ENCODE assay signal across 22 cellular contexts in genomic region chr22:23190526-23190925, GRCh38. TPM values are rescaled to one million over a fixed set of nuclear protein-coding genes. Genes with fewer than 3 reads are reported as not detected.
DNase-seq lines count a peak whose midpoint lies in the region; ATAC-seq and TF ChIP-seq lines count a peak whose summit lies in the region.
"Had no signal": no experiment of that assay in that cellular context is flagged by ENCODE, and none has a peak within 500 bp of the region (broad histone marks: within the 10 kb centered on the region; RNA-seq: fewer than 3 reads in every experiment).

No MANE protein-coding gene starts in this region.

- intact Hi-C loops in left ventricle myocardium inferior (cut with micrococcal nuclease), result no loop called here
- intact Hi-C loops in CD14-positive monocyte (cut with micrococcal nuclease), result no loop called here

- H3K36me3 Mint-ChIP-seq in H9 (ENCODE audit: insufficient read depth in 1 of 3, low read depth in 3 of 3) (peaks cover 11 to 38% (median 25%) of the 10 kb centered on the region in 3 experiments), WTC11 (peaks cover 19% of the 10 kb centered on the region), CD14-positive monocyte (peaks cover 40 to 60% of the 10 kb centered on the region in 2 donors)

- peak overlapping the region in 2 of 3 experiments; percentile 53 to 71; a peak in 3 of 7 replicates for H3K27ac Mint-ChIP-seq in H9
- peak overlapping the region; percentile 57; the same call in 1 of the 2 replicates for H3K27ac Mint-ChIP-seq in WTC11
- H3K27ac Mint-ChIP-seq in CD14-positive monocyte, result peak overlapping the region in 3 of 7 donors; percentile 26 to 64 (median 45)

- no peak overlapping the region for H3K18ac ChIP-seq in H9 (ENCODE audit: insufficient read length, low read depth, low read length)
- no peak overlapping the region for H3K18ac ChIP-seq in trophoblast cell (ENCODE audit: low read length)

- CTCF ChIA-PET in WTC11 (lab: Charles Lee), result interaction anchor here (1.1 kb wide), 1 partner anchor 92 kb away, joined by 4 read pairs; no protein-coding TSS in a partner anchor

- H3K56ac ChIP-seq in H9 (ENCODE audit: insufficient read length, low read depth, low read length), result no peak overlapping the region

- H3K27me3 ChIP-seq in H9 (ENCODE audit: insufficient read depth, low read length) (no peaks in the 10 kb centered on the region), left ventricle myocardium inferior (ENCODE audit: low read depth) (no peaks in the 10 kb centered on the region), trophoblast cell (ENCODE audit: insufficient read depth, low read length) (no peaks in the 10 kb centered on the region)
- H3K27me3 ChIP-seq: SJCRH30 had no signal

- H3K9me3 Mint-ChIP-seq in H9, result no peaks in the 10 kb centered on the region
- no peaks in the 10 kb centered on the region for H3K9me3 Mint-ChIP-seq in WTC11
- H3K9me3 Mint-ChIP-seq in CD14-positive monocyte, result peaks cover 0 to 2% (median 0%) of the 10 kb centered on the region in 7 donors
- H3K9me3 Mint-ChIP-seq: GM23338 had no signal

- no peak for ATAC-seq in WTC11
- ATAC-seq: GM23338, SK-N-SH treated with all-trans-retinoic acid at 6 μM for 48 hours had no signal

- TF ChIP-seq CTCF in H9 (conservative IDR thresholded peaks at IDR 0.05), result no peak
- TF ChIP-seq CTCF in WTC11 (IDR thresholded peaks at IDR 0.05), result no peak
- TF ChIP-seq CTCF in left ventricle myocardium inferior (IDR thresholded peaks at IDR 0.05; ENCODE audit: borderline replicate concordance), result no peak
- no peak for TF ChIP-seq CTCF in CD14-positive monocyte (IDR thresholded peaks at IDR 0.05)

- H4K12ac ChIP-seq in trophoblast cell (ENCODE audit: low read depth, low read length), result no peak overlapping the region

- H2AK5ac ChIP-seq in H9 (ENCODE audit: insufficient read length, low read length) (no peak overlapping the region), trophoblast cell (ENCODE audit: low read length) (no peak overlapping the region)

- no peak overlapping the region for H2BK5ac ChIP-seq in H9 (ENCODE audit: insufficient read length, low read length)
- no peak overlapping the region for H2BK5ac ChIP-seq in trophoblast cell (ENCODE audit: low read depth, low read length, poor library complexity)

- H3K23me2 ChIP-seq in H9 (ENCODE audit: insufficient read length, low read depth, low read length, poor library complexity, severe bottlenecking), result no peaks in the 10 kb centered on the region

- no peaks in the 10 kb centered on the region for H3K9me3 ChIP-seq in H9 (ENCODE audit: control insufficient read depth, low read depth, low read length)
- H3K9me3 ChIP-seq in left ventricle myocardium inferior (replicated peaks), result no peaks in the 10 kb centered on the region
- no peaks in the 10 kb centered on the region for H3K9me3 ChIP-seq in trophoblast cell (ENCODE audit: insufficient read depth, low read depth, low read length)
- H3K9me3 ChIP-seq: SJCRH30 had no signal

- no CpG with 5 or more reads among the region's 9 CpGs for WGBS in H9 (ENCODE audit: extremely low coverage, insufficient read length, low lambda C conversion rate)
- no CpG with 5 or more reads among the region's 9 CpGs for WGBS in trophoblast cell (ENCODE audit: extremely low coverage, insufficient coverage, insufficient read length)

- H3K4me2 ChIP-seq in H9 (ENCODE audit: insufficient read depth, insufficient read length, low read length) (no peak overlapping the region), trophoblast cell (ENCODE audit: low read length) (no peak overlapping the region)
- H3K4me2 ChIP-seq: GM23338 had no signal

- no peak overlapping the region for H2BK120ac ChIP-seq in H9 (ENCODE audit: low read depth, low read length, poor library complexity, severe bottlenecking)
- H2BK120ac ChIP-seq in trophoblast cell (ENCODE audit: insufficient read depth, low read length, poor library complexity), result no peak overlapping the region

- H3K36me3 ChIP-seq in left ventricle myocardium inferior, result no peaks in the 10 kb centered on the region
- peaks cover 19 to 26% of the 10 kb centered on the region in 2 experiments for H3K36me3 ChIP-seq in trophoblast cell (ENCODE audit: control insufficient read depth in 1 of 2, insufficient read depth in 2 of 2, low read length in 2 of 2)

- no peak overlapping the region for H3K4me3 ChIP-seq in left ventricle myocardium inferior
- H3K4me3 ChIP-seq in trophoblast cell (ENCODE audit: low read depth, low read length), result no peak overlapping the region
- H3K4me3 ChIP-seq: GM23338, SJCRH30 had no signal

- H3K4me1 Mint-ChIP-seq in H9, result peaks cover 54 to 61% of the 10 kb centered on the region in 2 experiments
- peaks cover 71% of the 10 kb centered on the region for H3K4me1 Mint-ChIP-seq in WTC11
- H3K4me1 Mint-ChIP-seq in CD14-positive monocyte, result peaks cover 21% of the 10 kb centered on the region

- H2AFZ ChIP-seq in H9 (ENCODE audit: low read length) (no peak overlapping the region), trophoblast cell (ENCODE audit: insufficient read depth, low read length, poor library complexity) (no peak overlapping the region)
- H2AFZ ChIP-seq: GM23338 had no signal

- H2BK15ac ChIP-seq in H9 (ENCODE audit: low read depth, low read length), result no peak overlapping the region

- H3T11ph ChIP-seq in H9 (ENCODE audit: low read length), result no peak overlapping the region

- no peak overlapping the region for H3K4ac ChIP-seq in H9 (ENCODE audit: low read depth, low read length)
- peak overlapping the region; percentile 5 for H3K4ac ChIP-seq in trophoblast cell (ENCODE audit: low read depth, low read length)

- H2BK12ac ChIP-seq in H9 (ENCODE audit: insufficient read length, low read depth, low read length), result no peak overlapping the region
- H2BK12ac ChIP-seq in trophoblast cell (ENCODE audit: low read length), result no peak overlapping the region

- H3K23ac ChIP-seq in H9 (ENCODE audit: insufficient read length, low read depth, low read length) (no peak overlapping the region), trophoblast cell (ENCODE audit: low read length) (no peak overlapping the region)

- H3K79me2 ChIP-seq in H9 (ENCODE audit: insufficient read depth, low read length), result peaks cover 50% of the 10 kb centered on the region; the same call in 1 of the 2 replicates
- peaks cover 21% of the 10 kb centered on the region for H3K79me2 ChIP-seq in trophoblast cell (ENCODE audit: control insufficient read depth, insufficient read depth, low read length, poor library complexity)

- H3K27ac ChIP-seq in H9 (ENCODE audit: insufficient read length, low read depth, low read length) (no peak overlapping the region), left ventricle myocardium inferior (replicated peaks) (peak overlapping the region; percentile 42), trophoblast cell (ENCODE audit: low read depth, low read length) (no peak overlapping the region)
- H3K27ac ChIP-seq: SJCRH30 had no signal

- H3K14ac ChIP-seq in H9 (ENCODE audit: insufficient read depth, low read length) (no peak overlapping the region), trophoblast cell (ENCODE audit: low read length) (no peak overlapping the region)

- no peak overlapping the region for H2BK20ac ChIP-seq in H9 (ENCODE audit: low read depth, low read length, poor library complexity, severe bottlenecking)

- no peak overlapping the region for H4K5ac ChIP-seq in H9 (ENCODE audit: insufficient read length, low read depth, low read length)

- H4K20me1 ChIP-seq in H9 (ENCODE audit: control insufficient read depth, insufficient read depth, insufficient read length), result peaks cover 2% of the 10 kb centered on the region

- peaks cover 10% of the 10 kb centered on the region; the same call in 1 of the 2 replicates for H3K4me1 ChIP-seq in H9 (ENCODE audit: insufficient read depth, low read length)
- peaks cover 63% of the 10 kb centered on the region for H3K4me1 ChIP-seq in left ventricle myocardium inferior
- H3K4me1 ChIP-seq in trophoblast cell (ENCODE audit: control insufficient read depth in 1 of 2, insufficient read depth in 2 of 2, low read length in 2 of 2), result peaks cover 4 to 5% of the 10 kb centered on the region in 2 experiments

- H3K79me1 ChIP-seq in H9 (ENCODE audit: insufficient read depth, low read depth, low read length, poor library complexity, severe bottlenecking) (peaks cover 14% of the 10 kb centered on the region), trophoblast cell (ENCODE audit: low read length) (no peaks in the 10 kb centered on the region)

- H3K9ac ChIP-seq in H9 (ENCODE audit: extremely low read depth, insufficient read length, low read length), result no peak overlapping the region
- H3K9ac ChIP-seq in trophoblast cell (ENCODE audit: low read length), result no peak overlapping the region

- no peaks in the 10 kb centered on the region for H3K27me3 Mint-ChIP-seq in H9 (ENCODE audit: low read depth)
- H3K27me3 Mint-ChIP-seq in WTC11 (ENCODE audit: low read depth), result no peaks in the 10 kb centered on the region
- H3K27me3 Mint-ChIP-seq in CD14-positive monocyte (ENCODE audit: low read depth in 3 of 3), result peaks cover 0 to 2% (median 0%) of the 10 kb centered on the region in 3 donors

- H4K8ac ChIP-seq in H9 (replicated peaks; ENCODE audit: insufficient read length, low read depth, low read length) (no peak overlapping the region), trophoblast cell (ENCODE audit: low read depth, low read length) (no peak overlapping the region)

- H4K91ac ChIP-seq in H9 (ENCODE audit: insufficient read length, low read depth, low read length) (no peak overlapping the region), trophoblast cell (ENCODE audit: low read depth, low read length) (no peak overlapping the region)

- POLR2A ChIA-PET in WTC11 (lab: Charles Lee), result no interaction called here

- no peak overlapping the region for H3K4me3 Mint-ChIP-seq in H9
- no peak overlapping the region for H3K4me3 Mint-ChIP-seq in WTC11
- H3K4me3 Mint-ChIP-seq in CD14-positive monocyte, result no peak overlapping the region
- H3K4me3 Mint-ChIP-seq: GM23338 had no signal

- DNase-seq in H9 (no peak), WTC11 (ENCODE audit: low spot score) (no peak), left ventricle myocardium inferior (peak; percentile 27), trophoblast cell (no peak), CD14-positive monocyte (ENCODE audit: low spot score) (no peak), medulla oblongata (ENCODE audit: extremely low spot score) (no peak), UCSD-AML1 (lab: John Stamatoyannopoulos, UW; ENCODE audit: unreplicated experiment) (no peak)
- DNase-seq: Calu3, DMS79 treated with DMSO at 0.1 percent for 48 hours, GF-D8, HCEC 1CT, IMR-90, KG1, MM.1S, NCI-H2029 treated with DMSO at 0.1 percent for 48 hours, NCI-H2227 treated with DMSO at 0.1 percent for 48 hours, NCI-H69, SJCRH30 had no signal

RNA-seq across cellular contexts. Expression of gene BCR, which starts 10.2 kb away (rescaled TPM):
- total RNA-seq in H9 (2021) (77.0 and 81.6 TPM in 2 replicates), WTC11 (2021) (96.5 to 129 TPM (median 105 TPM) in 3 replicates), left ventricle myocardium inferior (26.7 TPM)
- 49.8 and 53.0 TPM in 2 replicates for polyA plus RNA-seq in trophoblast cell (2013)
- polyA plus RNA-seq in CD14-positive monocyte, result under 1 TPM; 0.97 TPM

RNA-seq across cellular contexts. Expression of gene RAB36, which starts 45.2 kb away (rescaled TPM):
- total RNA-seq in H9 (2021), result 0.92 and 1.4 TPM in 2 replicates
- total RNA-seq in WTC11 (2021), result 0.89 to 1.8 TPM (median 1.1 TPM) in 3 replicates
- 0.47 TPM for total RNA-seq in left ventricle myocardium inferior
- 0.92 and 1.1 TPM in 2 replicates for polyA plus RNA-seq in trophoblast cell (2013)
- under 1 TPM; 0.37 to 0.78 TPM for polyA plus RNA-seq in CD14-positive monocyte
- total RNA-seq: SJCRH30 had no signal

RNA-seq across cellular contexts. Expression of gene RSPH14, which starts 48.7 kb away (rescaled TPM):
- not detected in 2 replicates for total RNA-seq in H9 (2021)
- total RNA-seq in WTC11 (2021), result 0.50 to 0.57 TPM in 2 of 3 replicates, not detected in the other
- total RNA-seq in left ventricle myocardium inferior, result not detected
- polyA plus RNA-seq in trophoblast cell (2013), result 0.07 and 0.16 TPM in 2 replicates
- not detected for polyA plus RNA-seq in CD14-positive monocyte
- total RNA-seq: A673, Calu3, GM23338, IMR-90, NCI-H460, SJCRH30 had no signal
- polyA plus RNA-seq: IMR-90 had no signal
